In genomic region chr12:6961695-6962284, GRCh38 we compare ENCODE assay signal across 9 cellular contexts. TPM values are rescaled to one million over a fixed set of nuclear protein-coding genes. Genes with fewer than 3 reads are reported as not detected.
A peak's percentile ranks its signal among the peaks of the same experiment; 100 is the strongest.
DNase-seq lines count a peak whose midpoint lies in the region; ATAC-seq and TF ChIP-seq lines count a peak whose summit lies in the region.
"Had no signal": no experiment of that assay in that cellular context is flagged by ENCODE, and none has a peak within 500 bp of the region (broad histone marks: within the 10 kb centered on the region; RNA-seq: fewer than 3 reads in every experiment).

No MANE protein-coding gene starts in this region.

- TF ChIP-seq CTCF in MM.1S (IDR thresholded peaks at IDR 0.05; ENCODE audit: low read length) = peak; percentile 40
- peak; percentile 72 for TF ChIP-seq CTCF in choroid plexus epithelial cell (conservative IDR thresholded peaks at IDR 0.05; ENCODE audit: low read depth, low read length)

- peak overlapping the region; percentile 94 for H3K27ac ChIP-seq in MM.1S (ENCODE audit: low read length)
- H3K27ac ChIP-seq in SJSA1 = peak overlapping the region; percentile 92
- peak overlapping the region; percentile 46 for H3K27ac ChIP-seq in layer of hippocampus (ENCODE audit: low read depth, low read length)

- H4K20me1 ChIP-seq in MM.1S (ENCODE audit: insufficient read depth, low read length) = no peaks in the 10 kb centered on the region

- H3K36me3 ChIP-seq in MM.1S (replicated peaks; ENCODE audit: insufficient read depth, low read length) = no peaks in the 10 kb centered on the region; the same call in 1 of the 2 replicates
- H3K36me3 ChIP-seq in SJSA1 = peaks cover 32% of the 10 kb centered on the region

- H3K4me1 ChIP-seq in MM.1S (ENCODE audit: low read length) = peaks cover 66% of the 10 kb centered on the region
- peaks cover 25% of the 10 kb centered on the region for H3K4me1 ChIP-seq in SJSA1 (replicated peaks)

- H3F3A ChIP-seq in MM.1S (ENCODE audit: insufficient read depth, low read length) = peaks cover 68% of the 10 kb centered on the region

- no peak overlapping the region for H3K4me3 ChIP-seq in MM.1S (ENCODE audit: low read length)
- H3K4me3 ChIP-seq in SJSA1 = peak overlapping the region; percentile 27
- H3K4me3 ChIP-seq in choroid plexus epithelial cell (ENCODE audit: low read depth, low read length) = peak overlapping the region; percentile 44

- no peaks in the 10 kb centered on the region for H3K9me2 ChIP-seq in MM.1S (replicated peaks; ENCODE audit: insufficient read depth, low read length)

- H3K27me3 ChIP-seq in MM.1S (replicated peaks; ENCODE audit: insufficient read depth, low read length) (no peaks in the 10 kb centered on the region), SJSA1 (replicated peaks) (no peaks in the 10 kb centered on the region), layer of hippocampus (ENCODE audit: control insufficient read depth, insufficient read depth, low read length) (no peaks in the 10 kb centered on the region)

- H3K9me3 ChIP-seq in MM.1S (replicated peaks; ENCODE audit: insufficient read depth, low read length) = no peaks in the 10 kb centered on the region
- H3K9me3 ChIP-seq in SJSA1 (replicated peaks) = no peaks in the 10 kb centered on the region

- H3K79me2 ChIP-seq in MM.1S (ENCODE audit: low read length) = peaks cover 44% of the 10 kb centered on the region

- DNase-seq in activated CD4-positive, CD25-positive, alpha-beta regulatory T cell treated with anti-CD3 and anti-CD28 coated beads, Interleukin-2, amount 50 U/mL, for 72 hours = no peak
- DNase-seq in MM.1S = peak; percentile 46
- peak; percentile 92 to 94 for DNase-seq in SJSA1 (ENCODE audit: low read depth in 1 of 2, low spot score in 2 of 2)
- peak; percentile 80 for DNase-seq in choroid plexus epithelial cell (ENCODE audit: low read depth)
- peak; percentile 46 for DNase-seq in stimulated activated CD8-positive, alpha-beta memory T cell treated with anti-CD3 and anti-CD28 coated beads, Interleukin-12 subunit alpha, Interleukin-12 subunit beta, amount 100 ng/mL, for 4 hours (ENCODE audit: low read depth)
- DNase-seq in glomerular visceral epithelial cell (ENCODE audit: extremely low spot score) = no peak

- ATAC-seq in activated CD4-positive, CD25-positive, alpha-beta regulatory T cell treated with anti-CD3 and anti-CD28 coated beads, Interleukin-2, amount 50 U/mL, for 24 hours = peak; percentile 39 to 47

- no peak overlapping the region for H2AFZ ChIP-seq in MM.1S (ENCODE audit: low read length)

- H3K9ac ChIP-seq in MM.1S (ENCODE audit: low read length) = peak overlapping the region; percentile 78

- H3K4me2 ChIP-seq in MM.1S (ENCODE audit: low read depth, low read length) = peak overlapping the region; percentile 94; the same call in 1 of the 2 replicates

RNA-seq across cellular contexts. Expression of gene PHB2, which starts 8.7 kb away (rescaled TPM):
- 254 and 334 TPM in 2 replicates for total RNA-seq in SJSA1 (2014; rRNA removed; shearing (Covaris generic))

RNA-seq across cellular contexts. Expression of gene EMG1, which starts 8.9 kb away (rescaled TPM):
- 60.7 and 65.8 TPM in 2 replicates for total RNA-seq in SJSA1 (2014; rRNA removed; shearing (Covaris generic))

RNA-seq across cellular contexts. Expression of gene PTPN6, which starts 10.6 kb away (rescaled TPM):
- not detected in 2 replicates for total RNA-seq in SJSA1 (2014; rRNA removed; shearing (Covaris generic))

RNA-seq across cellular contexts. Expression of gene C12orf57, which starts 18.0 kb away (rescaled TPM):
- 331 and 408 TPM in 2 replicates for total RNA-seq in SJSA1 (2014; rRNA removed; shearing (Covaris generic))

RNA-seq across cellular contexts. Expression of gene RNU7-1, which starts 18.2 kb away (rescaled TPM):
- not detected in 2 replicates for total RNA-seq in SJSA1 (2014; rRNA removed; shearing (Covaris generic))
- total RNA-seq: pulmonary artery endothelial cell had no signal

Comparison
In these comparisons a context has a peak if more than half of its experiments do, and no peak if none do; other contexts are left out.
1. DNase-seq: peak in MM.1S (single experiment), SJSA1 (2 of 2), choroid plexus epithelial cell (single experiment) and stimulated activated CD8-positive, alpha-beta memory T cell treated with anti-CD3 and anti-CD28 coated beads, Interleukin-12 subunit alpha, Interleukin-12 subunit beta, amount 100 ng/mL, for 4 hours (single experiment); none in activated CD4-positive, CD25-positive, alpha-beta regulatory T cell treated with anti-CD3 and anti-CD28 coated beads, Interleukin-2, amount 50 U/mL, for 72 hours (single experiment) and glomerular visceral epithelial cell (single experiment).
2. Peak in every context shown above with its lines, with median percentiles within 50 percentile points of each other: H3K27ac ChIP-seq.